ENCODE assay signal across 8 cellular contexts in genomic region chr3:94063497-94064119, GRCh38. TPM values are rescaled to one million over a fixed set of nuclear protein-coding genes. Genes with fewer than 3 reads are reported as not detected.
DNase-seq lines count a peak whose midpoint lies in the region; ATAC-seq, FAIRE-seq and TF ChIP-seq lines count a peak whose summit lies in the region.

No MANE protein-coding gene starts in this region.

- H3K27ac Mint-ChIP-seq in endodermal cell (peak overlapping the region; percentile 99), osteocyte (ENCODE audit: unreplicated experiment) (peak overlapping the region; percentile 100)

- no peak for ATAC-seq in HG03175 (IDR thresholded peaks at IDR 0.05; ENCODE audit: unreplicated experiment)
- ATAC-seq in HG02623 (IDR thresholded peaks at IDR 0.05; ENCODE audit: unreplicated experiment): no peak
- no peak for ATAC-seq in HG03460 (IDR thresholded peaks at IDR 0.05; ENCODE audit: unreplicated experiment)

- H3K36me3 Mint-ChIP-seq in endodermal cell (ENCODE audit: low read depth) (peaks cover 36% of the 10 kb centered on the region), osteocyte (ENCODE audit: unreplicated experiment) (peaks cover 19% of the 10 kb centered on the region)

- no peaks in the 10 kb centered on the region for H3K27me3 ChIP-seq in endodermal cell (ENCODE audit: control insufficient read depth, insufficient read depth, low read length, poor library complexity, severe bottlenecking)

- DNase-seq in GM12892 (ENCODE audit: insufficient read length) (no peak), RKO (ENCODE audit: low spot score) (peak; percentile 49), endodermal cell (no peak), osteocyte (ENCODE audit: extremely low spot score, unreplicated experiment) (no peak), NCI-H2196 (lab: John Stamatoyannopoulos, UW; ENCODE audit: unreplicated experiment) (no peak)

- peak; percentile 21 for FAIRE-seq in GM12892 (lab: Jason Lieb, UNC)

- H3K27me3 Mint-ChIP-seq in endodermal cell (ENCODE audit: insufficient read depth): no peaks in the 10 kb centered on the region
- no peaks in the 10 kb centered on the region for H3K27me3 Mint-ChIP-seq in osteocyte (ENCODE audit: unreplicated experiment)

- peak overlapping the region; percentile 86 for H3K9ac ChIP-seq in endodermal cell (ENCODE audit: extremely low read depth, low read length, poor library complexity, severe bottlenecking)

- TF ChIP-seq CTCF in endodermal cell (conservative IDR thresholded peaks at IDR 0.05): no peak
- TF ChIP-seq CTCF in osteocyte (IDR thresholded peaks at IDR 0.05): no peak

- peak overlapping the region; percentile 95 for H3K4me3 ChIP-seq in endodermal cell (ENCODE audit: low read length)

- H3K9me3 ChIP-seq in endodermal cell (ENCODE audit: control insufficient read depth, low read length): peaks cover 18% of the 10 kb centered on the region

- H3K4me1 ChIP-seq in endodermal cell (ENCODE audit: control insufficient read depth, insufficient read depth, low read length): peaks cover 4% of the 10 kb centered on the region

- peaks cover 25% of the 10 kb centered on the region for H3K36me3 ChIP-seq in endodermal cell (ENCODE audit: control insufficient read depth, insufficient read depth, low read length)

- no peak for TF ChIP-seq POLR2A in GM12892 (IDR thresholded peaks at IDR 0.05; ENCODE audit: low read depth, low read length)

- peak overlapping the region; percentile 87 for H3K4me3 Mint-ChIP-seq in endodermal cell
- H3K4me3 Mint-ChIP-seq in osteocyte (ENCODE audit: unreplicated experiment): peak overlapping the region; percentile 95

- peaks cover 15% of the 10 kb centered on the region for H3K9me3 Mint-ChIP-seq in endodermal cell
- H3K9me3 Mint-ChIP-seq in osteocyte (ENCODE audit: unreplicated experiment): no peaks in the 10 kb centered on the region

- WGBS in endodermal cell (ENCODE audit: insufficient coverage in 1 of 2, insufficient read length in 1 of 2), 2 experiments: 58 to 81% methylated on average over 11 to 16 of the region's 16 CpGs

- peaks cover 27% of the 10 kb centered on the region for H3K4me1 Mint-ChIP-seq in endodermal cell
- peaks cover 31% of the 10 kb centered on the region for H3K4me1 Mint-ChIP-seq in osteocyte (ENCODE audit: unreplicated experiment)

- H3K27ac ChIP-seq in endodermal cell (ENCODE audit: low read depth, low read length): peak overlapping the region; percentile 95

RNA-seq across cellular contexts. Expression of gene NSUN3, which starts 0.7 kb away (rescaled TPM):
- 12.6 TPM for polyA plus RNA-seq in GM12892 (2012; ENCODE audit: missing spikeins)
- total RNA-seq in endodermal cell: 10 to 100 TPM; 18.5 to 22.6 TPM
- polyA plus RNA-seq in endodermal cell (2013, experiment 1 of 2): 11.3 TPM
- 11.4 TPM for polyA plus RNA-seq in endodermal cell (2013, experiment 2 of 2)
- 11.8 and 15.0 TPM in 2 replicates for total RNA-seq in osteocyte

RNA-seq across cellular contexts. Expression of gene DHFR2, which starts 0.9 kb away (rescaled TPM):
- polyA plus RNA-seq in GM12892 (2012; ENCODE audit: missing spikeins): 1.9 TPM
- total RNA-seq in endodermal cell (1 to 10 TPM; 4.2 to 5.3 TPM), osteocyte (6.6 and 7.4 TPM in 2 replicates)
- 5.9 TPM for polyA plus RNA-seq in endodermal cell (2013, experiment 1 of 2)
- polyA plus RNA-seq in endodermal cell (2013, experiment 2 of 2): 5.8 TPM

RNA-seq across cellular contexts. Expression of gene STX19, which starts 35.2 kb away (rescaled TPM):
- polyA plus RNA-seq in GM12892 (2012; ENCODE audit: missing spikeins): 0.47 TPM
- total RNA-seq in endodermal cell (not detected), osteocyte (not detected in 2 replicates)
- 0.21 TPM for polyA plus RNA-seq in endodermal cell (2013, experiment 1 of 2)
- 0.25 TPM for polyA plus RNA-seq in endodermal cell (2013, experiment 2 of 2)
